ENCODE assay signal across 1 cellular context in the genomic region with DNA sequence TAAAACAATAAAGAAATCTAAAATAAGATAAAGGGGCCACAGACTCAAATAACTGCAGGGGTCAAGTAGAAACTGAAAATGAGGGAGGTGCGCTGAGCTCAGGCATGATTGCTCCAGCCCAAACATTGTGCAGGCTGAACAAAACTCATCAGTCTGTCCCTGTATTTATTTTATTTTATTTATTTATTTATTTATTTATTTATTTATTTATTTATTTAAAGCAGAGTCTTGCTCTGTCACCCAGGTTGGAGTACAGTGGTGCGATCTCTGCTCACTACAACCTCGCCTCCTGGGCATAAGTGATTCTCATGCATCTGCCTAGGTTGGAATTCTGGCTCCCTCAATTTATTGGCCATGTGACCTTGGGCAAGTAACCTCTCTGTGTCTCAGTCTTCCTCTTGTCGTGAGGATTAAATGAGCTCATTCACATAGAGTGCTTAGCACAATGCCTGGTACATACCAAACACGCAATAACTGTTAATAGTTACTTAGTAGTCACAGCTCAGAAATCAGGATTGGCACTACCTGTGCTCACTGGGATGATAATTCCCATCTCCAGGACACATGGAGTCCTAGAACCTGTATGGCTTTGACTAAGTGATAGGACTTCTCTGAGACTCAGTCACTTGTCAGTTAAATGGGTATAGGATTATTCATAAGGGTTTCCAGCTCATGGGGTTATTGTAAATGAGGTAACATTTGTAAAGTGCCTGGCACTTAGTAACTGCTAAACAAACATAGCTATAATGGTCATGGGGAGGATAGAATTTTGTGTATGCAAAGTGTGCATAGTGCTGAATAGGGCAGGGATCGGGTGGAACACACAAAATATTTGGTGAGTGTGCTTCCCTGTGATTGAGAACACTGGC.
TF ChIP-seq lines count a peak whose summit lies in the region.

No MANE protein-coding gene starts in this region.

TF ChIP-seq in H1, 55 proteins besides CTCF, POLR2A, EP300 and RAD21:
- TF ChIP-seq CEBPB (IDR thresholded peaks at IDR 0.05; ENCODE audit: low read depth, low read length): no peak
- no peak for TF ChIP-seq MAFK (IDR thresholded peaks at IDR 0.05; ENCODE audit: low read depth, low read length)
- TF ChIP-seq POLR2AphosphoS5 (IDR thresholded peaks at IDR 0.05; ENCODE audit: low read depth, low read length): no peak
- TF ChIP-seq, protein P1, sequence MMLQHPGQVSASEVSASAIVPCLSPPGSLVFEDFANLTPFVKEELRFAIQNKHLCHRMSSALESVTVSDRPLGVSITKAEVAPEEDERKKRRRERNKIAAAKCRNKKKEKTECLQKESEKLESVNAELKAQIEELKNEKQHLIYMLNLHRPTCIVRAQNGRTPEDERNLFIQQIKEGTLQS (IDR thresholded peaks at IDR 0.05; ENCODE audit: insufficient read depth, low read depth, low read length): no peak
- no peak for TF ChIP-seq TBP (IDR thresholded peaks at IDR 0.05; ENCODE audit: low read depth, low read length)
